In the genomic region with DNA sequence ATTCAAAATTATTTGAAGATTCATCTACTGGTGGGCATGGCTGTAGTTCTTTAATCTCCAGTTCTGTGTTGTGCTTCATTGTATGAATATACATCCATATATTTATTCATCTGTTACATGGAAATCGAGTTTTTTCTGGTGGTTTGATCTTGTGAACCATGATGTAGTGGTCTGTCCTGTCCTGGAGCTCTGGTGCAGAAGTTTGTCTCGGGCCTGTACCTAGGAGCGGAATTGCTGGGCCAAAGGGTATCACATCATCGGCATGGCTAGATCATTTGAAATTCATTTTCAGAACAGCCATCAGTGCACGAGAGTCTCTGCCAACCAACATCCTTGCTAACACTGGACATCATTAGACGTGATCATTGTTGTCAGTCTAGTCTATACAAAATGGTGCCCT, we compare ENCODE assay signal across 16 cellular contexts.
"Had no signal": no experiment of that assay in that cellular context is flagged by ENCODE, and none has a peak within 500 bp of the region (broad histone marks: within the 10 kb centered on the region; RNA-seq: fewer than 3 reads in every experiment).

No MANE protein-coding gene starts in this region.

- ATAC-seq: left colon; mucosa of descending colon; naive thymus-derived CD4-positive, alpha-beta T cell; natural killer cell treated with Interleukin-12 subunit alpha and Interleukin-12 subunit beta and Interleukin-15 and Interleukin-18, amount 100 ng/mL, for 72 hours; right lobe of liver; stimulated activated memory B cell treated with anti-CD40 and anti-IgM and Interleukin-4, amounts not matched to agents 10 μg/mL and 1 μg/mL and 100 μg/mL, for 72 hours; stimulated activated naive CD8-positive, alpha-beta T cell treated with anti-CD3 and anti-CD28 coated beads, Interleukin-15, amount 100 ng/mL, for 72 hours had no signal

- DNase-seq: hippocampal formation; left colon; left ventricle myocardium inferior; mesendoderm; midbrain; mucosa of descending colon; naive thymus-derived CD4-positive, alpha-beta T cell; right lobe of liver; stimulated activated CD4-positive, alpha-beta T cell treated with anti-CD3 and anti-CD28 coated beads, Interleukin-1b, Interleukin-23, amount 100 ng/mL, for 48 hours; stimulated activated CD4-positive, alpha-beta T cell treated with anti-CD3 and anti-CD28 coated beads, Interleukin-2, amount 100 ng/mL, for 48 hours; stimulated activated CD4-positive, alpha-beta T cell treated with anti-CD3 and anti-CD28 coated beads, Interleukin-4, amount 100 ng/mL, for 4 hours; stimulated activated CD8-positive, alpha-beta memory T cell treated with anti-CD3 and anti-CD28 coated beads, Interleukin-4, amount 100 ng/mL, for 48 hours; stimulated activated naive CD4-positive, alpha-beta T cell treated with Interleukin-2 at 50 U/mL for 16 hours; stimulated activated naive CD8-positive, alpha-beta T cell treated with anti-CD3 and anti-CD28 coated beads, Interleukin-15, amount 100 ng/mL, for 72 hours had no signal
